Comparison of ENCODE assay signal across 2 cellular contexts in the genomic region with DNA sequence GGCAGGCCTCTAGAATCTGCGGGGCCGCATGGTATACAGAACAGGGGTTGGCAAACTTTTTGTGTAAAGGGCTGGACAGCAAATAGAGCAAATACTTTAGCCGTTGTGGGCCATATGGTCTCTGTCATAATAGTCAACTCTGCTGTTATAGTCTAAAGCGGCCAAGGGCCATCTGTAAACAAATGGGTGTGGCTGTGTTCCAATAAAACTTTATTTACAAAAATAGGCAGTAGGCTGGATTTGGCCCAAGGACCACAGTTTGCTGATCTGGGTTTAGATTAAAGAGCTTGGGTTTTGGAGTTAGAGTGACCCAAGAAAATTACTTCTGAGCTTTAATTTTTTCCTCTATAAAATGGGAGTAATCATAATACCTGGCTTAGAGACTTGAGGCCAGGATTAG.
TF ChIP-seq lines count a peak whose summit lies in the region.

No MANE protein-coding gene starts in this region.

TF ChIP-seq in IMR-90, 13 proteins besides CTCF, POLR2A, EP300 and RAD21:
- TF ChIP-seq FOS (IDR thresholded peaks at IDR 0.05; ENCODE audit: low read depth, low read length) (no peak), NFE2L2 (IDR thresholded peaks at IDR 0.05; ENCODE audit: low read depth, low read length) (no peak), SMC3 (IDR thresholded peaks at IDR 0.05; ENCODE audit: low read depth, low read length) (no peak), MXI1 (IDR thresholded peaks at IDR 0.05; ENCODE audit: borderline replicate concordance, low read depth, low read length) (no peak), BHLHE40 (IDR thresholded peaks at IDR 0.05; ENCODE audit: low read depth, low read length) (no peak), RCOR1 (IDR thresholded peaks at IDR 0.05; ENCODE audit: insufficient replicate concordance, low read length) (no peak), CEBPB (IDR thresholded peaks at IDR 0.05; ENCODE audit: low read depth, low read length) (no peak), MAFK (IDR thresholded peaks at IDR 0.05; ENCODE audit: low read depth, low read length) (no peak)
- TF ChIP-seq, protein P1, sequence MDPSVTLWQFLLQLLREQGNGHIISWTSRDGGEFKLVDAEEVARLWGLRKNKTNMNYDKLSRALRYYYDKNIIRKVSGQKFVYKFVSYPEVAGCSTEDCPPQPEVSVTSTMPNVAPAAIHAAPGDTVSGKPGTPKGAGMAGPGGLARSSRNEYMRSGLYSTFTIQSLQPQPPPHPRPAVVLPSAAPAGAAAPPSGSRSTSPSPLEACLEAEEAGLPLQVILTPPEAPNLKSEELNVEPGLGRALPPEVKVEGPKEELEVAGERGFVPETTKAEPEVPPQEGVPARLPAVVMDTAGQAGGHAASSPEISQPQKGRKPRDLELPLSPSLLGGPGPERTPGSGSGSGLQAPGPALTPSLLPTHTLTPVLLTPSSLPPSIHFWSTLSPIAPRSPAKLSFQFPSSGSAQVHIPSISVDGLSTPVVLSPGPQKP (IDR thresholded peaks at IDR 0.05; ENCODE audit: borderline replicate concordance, low read depth, low read length): no peak
- TF ChIP-seq, protein P2, sequence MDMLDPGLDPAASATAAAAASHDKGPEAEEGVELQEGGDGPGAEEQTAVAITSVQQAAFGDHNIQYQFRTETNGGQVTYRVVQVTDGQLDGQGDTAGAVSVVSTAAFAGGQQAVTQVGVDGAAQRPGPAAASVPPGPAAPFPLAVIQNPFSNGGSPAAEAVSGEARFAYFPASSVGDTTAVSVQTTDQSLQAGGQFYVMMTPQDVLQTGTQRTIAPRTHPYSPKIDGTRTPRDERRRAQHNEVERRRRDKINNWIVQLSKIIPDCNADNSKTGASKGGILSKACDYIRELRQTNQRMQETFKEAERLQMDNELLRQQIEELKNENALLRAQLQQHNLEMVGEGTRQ (IDR thresholded peaks at IDR 0.05; ENCODE audit: low read depth, low read length): no peak
TF ChIP-seq in IMR-90: peak in this region for 0.

TF ChIP-seq in K562, 482 proteins besides CTCF, POLR2A, EP300 and RAD21:
- TF ChIP-seq, protein P3, sequence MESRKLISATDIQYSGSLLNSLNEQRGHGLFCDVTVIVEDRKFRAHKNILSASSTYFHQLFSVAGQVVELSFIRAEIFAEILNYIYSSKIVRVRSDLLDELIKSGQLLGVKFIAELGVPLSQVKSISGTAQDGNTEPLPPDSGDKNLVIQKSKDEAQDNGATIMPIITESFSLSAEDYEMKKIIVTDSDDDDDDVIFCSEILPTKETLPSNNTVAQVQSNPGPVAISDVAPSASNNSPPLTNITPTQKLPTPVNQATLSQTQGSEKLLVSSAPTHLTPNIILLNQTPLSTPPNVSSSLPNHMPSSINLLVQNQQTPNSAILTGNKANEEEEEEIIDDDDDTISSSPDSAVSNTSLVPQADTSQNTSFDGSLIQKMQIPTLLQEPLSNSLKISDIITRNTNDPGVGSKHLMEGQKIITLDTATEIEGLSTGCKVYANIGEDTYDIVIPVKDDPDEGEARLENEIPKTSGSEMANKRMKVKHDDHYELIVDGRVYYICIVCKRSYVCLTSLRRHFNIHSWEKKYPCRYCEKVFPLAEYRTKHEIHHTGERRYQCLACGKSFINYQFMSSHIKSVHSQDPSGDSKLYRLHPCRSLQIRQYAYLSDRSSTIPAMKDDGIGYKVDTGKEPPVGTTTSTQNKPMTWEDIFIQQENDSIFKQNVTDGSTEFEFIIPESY (CRISPR knock-in tag; IDR thresholded peaks at IDR 0.05): no peak
- TF ChIP-seq, protein P4, sequence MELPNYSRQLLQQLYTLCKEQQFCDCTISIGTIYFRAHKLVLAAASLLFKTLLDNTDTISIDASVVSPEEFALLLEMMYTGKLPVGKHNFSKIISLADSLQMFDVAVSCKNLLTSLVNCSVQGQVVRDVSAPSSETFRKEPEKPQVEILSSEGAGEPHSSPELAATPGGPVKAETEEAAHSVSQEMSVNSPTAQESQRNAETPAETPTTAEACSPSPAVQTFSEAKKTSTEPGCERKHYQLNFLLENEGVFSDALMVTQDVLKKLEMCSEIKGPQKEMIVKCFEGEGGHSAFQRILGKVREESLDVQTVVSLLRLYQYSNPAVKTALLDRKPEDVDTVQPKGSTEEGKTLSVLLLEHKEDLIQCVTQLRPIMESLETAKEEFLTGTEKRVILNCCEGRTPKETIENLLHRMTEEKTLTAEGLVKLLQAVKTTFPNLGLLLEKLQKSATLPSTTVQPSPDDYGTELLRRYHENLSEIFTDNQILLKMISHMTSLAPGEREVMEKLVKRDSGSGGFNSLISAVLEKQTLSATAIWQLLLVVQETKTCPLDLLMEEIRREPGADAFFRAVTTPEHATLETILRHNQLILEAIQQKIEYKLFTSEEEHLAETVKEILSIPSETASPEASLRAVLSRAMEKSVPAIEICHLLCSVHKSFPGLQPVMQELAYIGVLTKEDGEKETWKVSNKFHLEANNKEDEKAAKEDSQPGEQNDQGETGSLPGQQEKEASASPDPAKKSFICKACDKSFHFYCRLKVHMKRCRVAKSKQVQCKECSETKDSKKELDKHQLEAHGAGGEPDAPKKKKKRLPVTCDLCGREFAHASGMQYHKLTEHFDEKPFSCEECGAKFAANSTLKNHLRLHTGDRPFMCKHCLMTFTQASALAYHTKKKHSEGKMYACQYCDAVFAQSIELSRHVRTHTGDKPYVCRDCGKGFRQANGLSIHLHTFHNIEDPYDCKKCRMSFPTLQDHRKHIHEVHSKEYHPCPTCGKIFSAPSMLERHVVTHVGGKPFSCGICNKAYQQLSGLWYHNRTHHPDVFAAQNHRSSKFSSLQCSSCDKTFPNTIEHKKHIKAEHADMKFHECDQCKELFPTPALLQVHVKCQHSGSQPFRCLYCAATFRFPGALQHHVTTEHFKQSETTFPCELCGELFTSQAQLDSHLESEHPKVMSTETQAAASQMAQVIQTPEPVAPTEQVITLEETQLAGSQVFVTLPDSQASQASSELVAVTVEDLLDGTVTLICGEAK (IDR thresholded peaks at IDR 0.05): peak; percentile 87
- TF ChIP-seq, protein P4 (CRISPR knock-in tag; IDR thresholded peaks at IDR 0.05): peak; percentile 49; the same call in 1 of the 2 replicates
